23 cellular contexts compared by ENCODE assay signal in genomic region chr5:128212206-128212788, GRCh38.
"Had no signal": no experiment of that assay in that cellular context is flagged by ENCODE, and none has a peak within 500 bp of the region (broad histone marks: within the 10 kb centered on the region; RNA-seq: fewer than 3 reads in every experiment).

No MANE protein-coding gene starts in this region.

- H3K4me3 ChIP-seq: adrenal gland had no signal

- H3K27ac Mint-ChIP-seq: activated CD8-positive, alpha-beta T cell treated with anti-CD3 and anti-CD28 coated beads, Interleukin-2, amount 10 ng/mL, durations not matched to agents 7 days and 5 days; activated naive CD8-positive, alpha-beta T cell treated with anti-CD3 and anti-CD28 coated beads, Interleukin-2, amount 10 ng/mL, durations not matched to agents 7 days and 5 days; T-helper 1 cell treated with Interleukin-12 subunit alpha and Interleukin-12 subunit beta and Interleukin-4 antibody, amounts not matched to agents 30 μg/mL and 1 μg/mL, for 36 hours had no signal

- H3K36me3 ChIP-seq: adrenal gland had no signal

- H3K9me3 ChIP-seq: adrenal gland, SK-N-SH had no signal

- H3K27ac ChIP-seq: adrenal gland had no signal

- H3K36me3 Mint-ChIP-seq: activated naive CD8-positive, alpha-beta T cell treated with anti-CD3 and anti-CD28 coated beads, Interleukin-2, amount 10 ng/mL, durations not matched to agents 7 days and 5 days had no signal

- H3K4me2 ChIP-seq: SK-N-SH had no signal

- ATAC-seq: activated CD4-positive, CD25-positive, alpha-beta regulatory T cell treated with anti-CD3 and anti-CD28 coated beads, Interleukin-2, amount 50 U/mL, for 24 hours; activated CD8-positive, alpha-beta T cell treated with anti-CD3 and anti-CD28 coated beads, Interleukin-2, amount 10 ng/mL, durations not matched to agents 7 days and 5 days; Right ventricle myocardium inferior had no signal

- DNase-seq: activated CD4-positive, alpha-beta T cell treated with anti-CD3 and anti-CD28 coated beads for 4 hours; activated CD8-positive, alpha-beta memory T cell treated with anti-CD3 and anti-CD28 coated beads, Interleukin-2, amount 50 U/mL, for 48 hours; activated CD8-positive, alpha-beta T cell treated with anti-CD3 and anti-CD28 coated beads, Interleukin-2, amount 10 ng/mL, durations not matched to agents 7 days and 5 days; activated naive CD4-positive, alpha-beta T cell treated with anti-CD3 and anti-CD28 coated beads, Interleukin-2, amount 50 U/mL, for 16 hours; activated naive CD8-positive, alpha-beta T cell treated with anti-CD3 and anti-CD28 coated beads, Interleukin-2, amount 10 ng/mL, durations not matched to agents 7 days and 5 days; activated T-cell treated with anti-CD3 and anti-CD28 coated beads, Interleukin-2, amount 50 U/mL, for 1 hour; adrenal gland; anterior cingulate cortex; Kasumi-1; NCI-H1092; NCI-H1417; NCI-H1694; NCI-H2029; NCI-H2107; NCI-H2171 treated with DMSO at 0.1 percent for 48 hours; NCI-H226; NCI-H526 treated with DMSO at 0.1 percent for 48 hours; NCI-H82; RPMI8226; SK-N-SH had no signal

- H3K4me1 ChIP-seq: adrenal gland had no signal

- H3K9ac ChIP-seq: SK-N-SH had no signal

- H3K9me3 Mint-ChIP-seq: activated naive CD8-positive, alpha-beta T cell treated with anti-CD3 and anti-CD28 coated beads, Interleukin-2, amount 10 ng/mL, durations not matched to agents 7 days and 5 days; T-helper 1 cell treated with Interleukin-12 subunit alpha and Interleukin-12 subunit beta and Interleukin-4 antibody, amounts not matched to agents 30 μg/mL and 1 μg/mL, for 36 hours had no signal

- H3K4me3 Mint-ChIP-seq: activated CD8-positive, alpha-beta T cell treated with anti-CD3 and anti-CD28 coated beads, Interleukin-2, amount 10 ng/mL, durations not matched to agents 7 days and 5 days; activated naive CD8-positive, alpha-beta T cell treated with anti-CD3 and anti-CD28 coated beads, Interleukin-2, amount 10 ng/mL, durations not matched to agents 7 days and 5 days; T-helper 1 cell treated with Interleukin-12 subunit alpha and Interleukin-12 subunit beta and Interleukin-4 antibody, amounts not matched to agents 30 μg/mL and 1 μg/mL, for 36 hours had no signal

- H3K27me3 ChIP-seq: adrenal gland had no signal
